Comparison of ENCODE assay signal across 28 cellular contexts in the genomic region with DNA sequence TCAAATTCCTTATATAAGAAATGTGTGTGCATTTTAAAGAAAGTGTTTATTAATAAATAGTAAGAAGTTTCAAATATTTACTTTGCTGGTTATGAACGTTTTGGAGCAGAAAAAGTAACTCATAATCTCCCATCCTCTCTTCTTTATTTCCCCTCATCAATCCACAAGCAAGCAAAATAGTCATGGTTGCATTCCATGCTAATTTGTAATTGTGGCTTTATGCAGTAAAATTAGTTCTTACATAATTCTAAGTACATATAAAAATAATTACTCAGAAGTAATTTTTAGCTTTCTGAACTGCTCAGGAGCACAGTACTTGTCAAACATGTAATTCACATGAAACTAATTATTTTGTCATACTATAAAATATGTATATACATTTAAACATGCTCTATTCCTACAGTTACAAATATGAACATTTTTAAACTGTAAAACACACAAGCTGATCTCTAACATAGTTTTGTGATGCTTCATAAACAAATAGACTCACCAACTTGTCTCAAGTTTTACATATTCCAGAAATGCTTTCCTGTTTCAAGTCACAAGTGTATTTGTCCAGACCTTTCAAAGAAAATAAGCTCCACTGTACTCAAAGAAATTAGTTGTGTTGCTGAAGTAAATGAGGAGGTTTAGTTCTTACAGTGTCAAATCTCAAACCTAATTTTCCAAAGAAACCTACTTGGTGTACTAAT.
DNase-seq lines count a peak whose midpoint lies in the region; ATAC-seq, FAIRE-seq and TF ChIP-seq lines count a peak whose summit lies in the region.
"Had no signal": no experiment of that assay in that cellular context is flagged by ENCODE, and none has a peak within 500 bp of the region (broad histone marks: within the 10 kb centered on the region; RNA-seq: fewer than 3 reads in every experiment).

No MANE protein-coding gene starts in this region.

- H2BK15ac ChIP-seq in neuronal stem cell (ENCODE audit: low read length), result no peak overlapping the region

- FAIRE-seq in endothelial cell of umbilical vein (lab: Jason Lieb, UNC), result peak; percentile 28
- FAIRE-seq: GM12892, keratinocyte, urothelium cell line had no signal

- H2AFZ ChIP-seq in PC-3 (ENCODE audit: low read length) (no peak overlapping the region), endothelial cell of umbilical vein (ENCODE audit: low read depth, low read length) (no peak overlapping the region), neuronal stem cell (ENCODE audit: low read length) (peak overlapping the region; percentile 17)

- dilution Hi-C loops in endothelial cell of umbilical vein (cut with MboI; ENCODE audit: extremely low pct_ligation_motif_present, low sequenced_read_pairs), result no loop called here

- H3K9ac ChIP-seq in PC-3 (ENCODE audit: low read length), result no peak overlapping the region
- H3K9ac ChIP-seq in endothelial cell of umbilical vein (replicated peaks; ENCODE audit: extremely low read depth, insufficient read depth, low read length), result no peak overlapping the region
- no peak overlapping the region for H3K9ac ChIP-seq in neuronal stem cell (ENCODE audit: low read depth, low read length, poor library complexity)

- peaks cover 0 to 3% of the 10 kb centered on the region in 2 donors for H3K9me3 Mint-ChIP-seq in effector memory CD8-positive, alpha-beta T cell
- no peaks in the 10 kb centered on the region for H3K9me3 Mint-ChIP-seq in stimulated activated naive CD8-positive, alpha-beta T cell treated with anti-CD3 and anti-CD28 coated beads, Interleukin-15, amount 100 ng/mL, for 72 hours
- H3K9me3 Mint-ChIP-seq: activated CD4-positive, alpha-beta T cell treated with anti-CD3 and anti-CD28 coated beads, Interleukin-2, amount 10 ng/mL, durations not matched to agents 24 days and 14 days had no signal

- intact Hi-C loops in PC-3 (cut with micrococcal nuclease), result no loop called here
- intact Hi-C loops in endothelial cell of umbilical vein (cut with micrococcal nuclease), result no loop called here

- no peak overlapping the region for H2BK12ac ChIP-seq in neuronal stem cell (ENCODE audit: low read length)

- H3K27ac ChIP-seq in PC-3 (ENCODE audit: low read length), result peak overlapping the region; percentile 45
- no peak overlapping the region for H3K27ac ChIP-seq in endothelial cell of umbilical vein (ENCODE audit: insufficient read depth, low read depth, low read length)
- H3K27ac ChIP-seq in neuronal stem cell (replicated peaks; ENCODE audit: low read length), result no peak overlapping the region
- H3K27ac ChIP-seq: heart left ventricle, left ventricle myocardium inferior, RWPE1, SJSA1, stomach had no signal

- H3K27me3 ChIP-seq in PC-3 (ENCODE audit: low read length) (no peaks in the 10 kb centered on the region), endothelial cell of umbilical vein (ENCODE audit: control insufficient read depth in 2 of 2, insufficient read depth in 2 of 2, low read length in 2 of 2) (no peaks in the 10 kb centered on the region), neuronal stem cell (ENCODE audit: control insufficient read depth in 3 of 3, insufficient read depth in 3 of 3, low read depth in 1 of 3, low read length in 3 of 3) (no peaks in the 10 kb centered on the region)
- H3K27me3 ChIP-seq: heart left ventricle, SJSA1, stomach had no signal

- no peak overlapping the region for H3K14ac ChIP-seq in neuronal stem cell (ENCODE audit: low read length)

- H3K4me1 ChIP-seq in PC-3 (ENCODE audit: insufficient read depth, low read length), result 0 out of 2 replicates have a peak, but pooled peaks cover 3% of the 10 kb centered on the region
- H3K4me1 ChIP-seq in endothelial cell of umbilical vein (ENCODE audit: control insufficient read depth, extremely low read depth, insufficient read depth, low read length), result no peaks in the 10 kb centered on the region
- no peaks in the 10 kb centered on the region for H3K4me1 ChIP-seq in neuronal stem cell (ENCODE audit: control insufficient read depth in 2 of 2, insufficient read depth in 1 of 2, low read depth in 1 of 2, low read length in 2 of 2)
- H3K4me1 ChIP-seq: heart left ventricle, left ventricle myocardium inferior, SJSA1, stomach had no signal

- H3F3A ChIP-seq in PC-3 (ENCODE audit: low read length, unreplicated experiment), result no peaks in the 10 kb centered on the region

- H3K36me3 ChIP-seq in PC-3 (ENCODE audit: low read depth, low read length) (no peaks in the 10 kb centered on the region), endothelial cell of umbilical vein (ENCODE audit: control insufficient read depth in 2 of 2, extremely low read depth in 1 of 2, insufficient read depth in 2 of 2, low read length in 2 of 2) (no peaks in the 10 kb centered on the region), neuronal stem cell (replicated peaks in 1 of 2; ENCODE audit: control insufficient read depth in 2 of 2, insufficient read depth in 2 of 2, low read length in 2 of 2) (no peaks in the 10 kb centered on the region)
- H3K36me3 ChIP-seq: heart left ventricle, left ventricle myocardium inferior, SJSA1, stomach had no signal

- H3K4me1 Mint-ChIP-seq in effector memory CD8-positive, alpha-beta T cell (ENCODE audit: low read depth in 2 of 2), result no peaks in the 10 kb centered on the region
- H3K4me1 Mint-ChIP-seq in stimulated activated naive CD8-positive, alpha-beta T cell treated with anti-CD3 and anti-CD28 coated beads, Interleukin-15, amount 100 ng/mL, for 72 hours, result no peaks in the 10 kb centered on the region
- H3K4me1 Mint-ChIP-seq: activated CD4-positive, alpha-beta T cell treated with anti-CD3 and anti-CD28 coated beads, Interleukin-2, amount 10 ng/mL, durations not matched to agents 24 days and 14 days; activated naive CD8-positive, alpha-beta T cell treated with anti-CD3 and anti-CD28 coated beads for 36 hours; B cell; central memory CD8-positive, alpha-beta T cell; T-cell had no signal

- H3K27ac Mint-ChIP-seq in effector memory CD8-positive, alpha-beta T cell, result no peak overlapping the region
- H3K27ac Mint-ChIP-seq in stimulated activated naive CD8-positive, alpha-beta T cell treated with anti-CD3 and anti-CD28 coated beads, Interleukin-15, amount 100 ng/mL, for 72 hours, result no peak overlapping the region
- H3K27ac Mint-ChIP-seq: activated CD4-positive, alpha-beta T cell treated with anti-CD3 and anti-CD28 coated beads, Interleukin-2, amount 10 ng/mL, durations not matched to agents 24 days and 14 days; activated naive CD8-positive, alpha-beta T cell treated with anti-CD3 and anti-CD28 coated beads for 36 hours; activated T-cell treated with anti-CD3 and anti-CD28 coated beads, Interleukin-2, amount 50 U/mL, for 24 hours; B cell; CD8-positive, alpha-beta T cell; T-cell had no signal

- H3K9me2 ChIP-seq in PC-3 (replicated peaks; ENCODE audit: low read length), result no peaks in the 10 kb centered on the region

- H3K79me2 ChIP-seq in PC-3 (ENCODE audit: low read length) (no peaks in the 10 kb centered on the region), endothelial cell of umbilical vein (ENCODE audit: control insufficient read depth, insufficient read depth, low read length) (no peaks in the 10 kb centered on the region)

- H3K9me1 ChIP-seq in endothelial cell of umbilical vein (replicated peaks; ENCODE audit: control insufficient read depth, extremely low read depth, insufficient read depth, low read length), result no peaks in the 10 kb centered on the region

- no peaks in the 10 kb centered on the region for H4K20me1 ChIP-seq in PC-3 (ENCODE audit: low read length)
- H4K20me1 ChIP-seq in endothelial cell of umbilical vein (replicated peaks; ENCODE audit: control insufficient read depth, extremely low read depth, insufficient read depth, low read length), result no peaks in the 10 kb centered on the region

- no peak overlapping the region for H4K91ac ChIP-seq in neuronal stem cell (ENCODE audit: low read depth, low read length, poor library complexity)

- no peak for TF ChIP-seq POLR2A in endothelial cell of umbilical vein (IDR thresholded peaks at IDR 0.05; ENCODE audit: low read depth, low read length)

- no peak overlapping the region for H4K8ac ChIP-seq in neuronal stem cell (ENCODE audit: low read depth, low read length)

- H3K9me3 ChIP-seq in PC-3 (ENCODE audit: low read length), result no peaks in the 10 kb centered on the region
- H3K9me3 ChIP-seq in endothelial cell of umbilical vein (replicated peaks; ENCODE audit: control insufficient read depth, insufficient read depth, low read length), result no peaks in the 10 kb centered on the region
- H3K9me3 ChIP-seq in neuronal stem cell (replicated peaks in 1 of 2; ENCODE audit: control insufficient read depth in 2 of 2, insufficient read depth in 1 of 2, low read depth in 1 of 2, low read length in 2 of 2), result no peaks in the 10 kb centered on the region
- H3K9me3 ChIP-seq: left ventricle myocardium inferior, SJSA1, stomach had no signal

- no peak overlapping the region for H3K4ac ChIP-seq in neuronal stem cell (ENCODE audit: low read length)

- peak; percentile 64 for ATAC-seq in PC-3
- ATAC-seq in effector memory CD8-positive, alpha-beta T cell (replicated peaks), result no peak
- ATAC-seq in stimulated activated naive CD8-positive, alpha-beta T cell treated with anti-CD3 and anti-CD28 coated beads, Interleukin-15, amount 100 ng/mL, for 72 hours, result no peak
- ATAC-seq: CD8-positive, alpha-beta T cell; HCT116; heart left ventricle; right cardiac atrium; T-cell had no signal

- no peak overlapping the region for H3K18ac ChIP-seq in neuronal stem cell (ENCODE audit: low read length)

- H3K23ac ChIP-seq in neuronal stem cell (ENCODE audit: low read depth, low read length, poor library complexity), result no peak overlapping the region

- no peak for TF ChIP-seq CTCF in PC-3 (conservative IDR thresholded peaks at IDR 0.05; ENCODE audit: low read depth, low read length)
- TF ChIP-seq CTCF in endothelial cell of umbilical vein (IDR thresholded peaks at IDR 0.05; ENCODE audit: extremely low read depth in 1 of 2, insufficient read depth in 1 of 2, low read depth in 1 of 2, low read length in 2 of 2), result no peak

- no peaks in the 10 kb centered on the region for H3K79me1 ChIP-seq in neuronal stem cell (ENCODE audit: low read depth, low read length)

- H3K4me3 ChIP-seq in PC-3 (ENCODE audit: low read length) (no peak overlapping the region), endothelial cell of umbilical vein (replicated peaks in 1 of 3; ENCODE audit: insufficient read depth in 1 of 3, low read depth in 1 of 3, low read length in 3 of 3) (no peak overlapping the region), neuronal stem cell (ENCODE audit: low read length in 2 of 2) (no peak overlapping the region)
- H3K4me3 ChIP-seq: heart left ventricle, left ventricle myocardium inferior, SJSA1, stomach had no signal

- no peak overlapping the region for H3K4me3 Mint-ChIP-seq in effector memory CD8-positive, alpha-beta T cell
- H3K4me3 Mint-ChIP-seq in stimulated activated naive CD8-positive, alpha-beta T cell treated with anti-CD3 and anti-CD28 coated beads, Interleukin-15, amount 100 ng/mL, for 72 hours, result no peak overlapping the region
- H3K4me3 Mint-ChIP-seq: activated CD4-positive, alpha-beta T cell treated with anti-CD3 and anti-CD28 coated beads, Interleukin-2, amount 10 ng/mL, durations not matched to agents 24 days and 14 days; activated naive CD8-positive, alpha-beta T cell treated with anti-CD3 and anti-CD28 coated beads for 36 hours; activated T-cell treated with anti-CD3 and anti-CD28 coated beads, Interleukin-2, amount 50 U/mL, for 24 hours; B cell; CD8-positive, alpha-beta T cell; central memory CD8-positive, alpha-beta T cell; T-cell had no signal

- no peak overlapping the region for H2BK120ac ChIP-seq in neuronal stem cell (ENCODE audit: low read depth, low read length)

- BruUV-seq in PC-3 (replicated peaks; lab: Mats Ljungman, UMichigan), result no TSS peak
- no TSS peak for BruUV-seq in endothelial cell of umbilical vein (replicated peaks; lab: Mats Ljungman, UMichigan)

- CTCF ChIA-PET in PC-3 (lab: Charles Lee), result no interaction called here
- CTCF ChIA-PET in endothelial cell of umbilical vein (lab: Charles Lee), result no interaction called here

- H3K27me3 Mint-ChIP-seq in effector memory CD8-positive, alpha-beta T cell, result no peaks in the 10 kb centered on the region
- no peaks in the 10 kb centered on the region for H3K27me3 Mint-ChIP-seq in stimulated activated naive CD8-positive, alpha-beta T cell treated with anti-CD3 and anti-CD28 coated beads, Interleukin-15, amount 100 ng/mL, for 72 hours
- H3K27me3 Mint-ChIP-seq: activated CD4-positive, alpha-beta T cell treated with anti-CD3 and anti-CD28 coated beads, Interleukin-2, amount 10 ng/mL, durations not matched to agents 24 days and 14 days; activated naive CD8-positive, alpha-beta T cell treated with anti-CD3 and anti-CD28 coated beads for 36 hours; activated T-cell treated with anti-CD3 and anti-CD28 coated beads, Interleukin-2, amount 50 U/mL, for 24 hours; B cell; central memory CD8-positive, alpha-beta T cell; T-cell had no signal

- POLR2A ChIA-PET in PC-3 (lab: Charles Lee; ENCODE audit: unreplicated experiment), result no interaction called here
- POLR2A ChIA-PET in endothelial cell of umbilical vein (lab: Charles Lee), result no interaction called here

- H3K4me2 ChIP-seq in PC-3 (ENCODE audit: low read length), result peak overlapping the region; percentile 31; the same call in 1 of the 2 replicates
- H3K4me2 ChIP-seq in endothelial cell of umbilical vein (ENCODE audit: insufficient read depth, low read length), result no peak overlapping the region
- no peak overlapping the region for H3K4me2 ChIP-seq in neuronal stem cell (ENCODE audit: insufficient read depth, low read length, poor library complexity, severe bottlenecking)

- no peak overlapping the region for H2AK5ac ChIP-seq in neuronal stem cell (ENCODE audit: low read depth, low read length)

- no peak overlapping the region for H2BK5ac ChIP-seq in neuronal stem cell (ENCODE audit: low read length)

- DNase-seq in ELR (ENCODE audit: low read depth), result peak; percentile 61
- DNase-seq in PC-3, result peak; percentile 31
- no peak for DNase-seq in endothelial cell of umbilical vein (ENCODE audit: low read depth, low spot score)
- no peak for DNase-seq in neuronal stem cell (ENCODE audit: low spot score)
- DNase-seq in effector memory CD8-positive, alpha-beta T cell, result no peak
- no peak for DNase-seq in stimulated activated naive CD8-positive, alpha-beta T cell treated with anti-CD3 and anti-CD28 coated beads, Interleukin-15, amount 100 ng/mL, for 72 hours
- no peak for DNase-seq in NCI-H446 treated with DMSO at 0.1 percent for 48 hours (lab: John Stamatoyannopoulos, UW)
- DNase-seq: activated CD4-positive, alpha-beta T cell treated with anti-CD3 and anti-CD28 coated beads, Interleukin-2, amount 10 ng/mL, durations not matched to agents 24 days and 14 days; activated gamma-delta T cell; activated naive CD8-positive, alpha-beta T cell treated with anti-CD3 and anti-CD28 coated beads for 36 hours; activated T-cell treated with anti-CD3 and anti-CD28 coated beads, Interleukin-2, amount 50 U/mL, for 24 hours; CD8-positive, alpha-beta T cell; heart left ventricle; left ventricle myocardium inferior; NCI-H146; posterior cingulate gyrus; right cardiac atrium; stimulated activated CD8-positive, alpha-beta memory T cell treated with anti-CD3 and anti-CD28 coated beads, Interleukin-4, amount 100 ng/mL, for 48 hours; stomach; T-cell had no signal

- no CpG with 5 or more reads among the region's 1 CpG for WGBS in neuronal stem cell (ENCODE audit: extremely low coverage in 2 of 2, insufficient read length in 2 of 2, insufficient replicate concordance in 1 of 2), 2 donors

- H3K36me3 Mint-ChIP-seq in effector memory CD8-positive, alpha-beta T cell (ENCODE audit: insufficient read depth), result no peaks in the 10 kb centered on the region
- H3K36me3 Mint-ChIP-seq: activated naive CD8-positive, alpha-beta T cell treated with anti-CD3 and anti-CD28 coated beads for 36 hours; CD8-positive, alpha-beta T cell; T-cell had no signal

Comparison
In these comparisons a context has a peak if more than half of its experiments do, and no peak if none do; other contexts are left out.
1. DNase-seq: peak in ELR (single experiment) and PC-3 (single experiment); none in endothelial cell of umbilical vein (single experiment), neuronal stem cell (single experiment), effector memory CD8-positive, alpha-beta T cell (0 of 3), stimulated activated naive CD8-positive, alpha-beta T cell treated with anti-CD3 and anti-CD28 coated beads, Interleukin-15, amount 100 ng/mL, for 72 hours (0 of 2) and NCI-H446 treated with DMSO at 0.1 percent for 48 hours (single experiment).